In genomic region chr20:13870349-13870748, GRCh38 we compare ENCODE assay signal across 24 cellular contexts.
DNase-seq lines count a peak whose midpoint lies in the region; ATAC-seq and TF ChIP-seq lines count a peak whose summit lies in the region.
"Had no signal": no experiment of that assay in that cellular context is flagged by ENCODE, and none has a peak within 500 bp of the region (broad histone marks: within the 10 kb centered on the region; RNA-seq: fewer than 3 reads in every experiment).

No MANE protein-coding gene starts in this region.

- no peaks in the 10 kb centered on the region for H3K4me1 Mint-ChIP-seq in naive thymus-derived CD4-positive, alpha-beta T cell
- H3K4me1 Mint-ChIP-seq: activated B cell treated with CpG ODN at 0.5 μM for 24 hours; IgD-negative memory B cell; stimulated activated memory B cell treated with anti-CD40 and anti-IgM and Interleukin-4, amounts not matched to agents 10 μg/mL and 1 μg/mL and 100 μg/mL, for 72 hours had no signal

- no peak overlapping the region for H3K4me3 ChIP-seq in GM12864 (ENCODE audit: low read depth, low read length)
- no peak overlapping the region for H3K4me3 ChIP-seq in naive thymus-derived CD4-positive, alpha-beta T cell (ENCODE audit: low read length)
- H3K4me3 ChIP-seq: adrenal gland, breast epithelium, prostate gland, SJCRH30, testis had no signal

- H3K4me1 ChIP-seq in naive thymus-derived CD4-positive, alpha-beta T cell (ENCODE audit: control insufficient read depth in 2 of 2, insufficient read depth in 2 of 2, low read length in 2 of 2): no peaks in the 10 kb centered on the region
- H3K4me1 ChIP-seq: prostate gland, SJCRH30 had no signal

- no peaks in the 10 kb centered on the region for H3K27me3 ChIP-seq in naive thymus-derived CD4-positive, alpha-beta T cell (ENCODE audit: control insufficient read depth in 2 of 2, insufficient read depth in 2 of 2, low read length in 2 of 2)
- H3K27me3 ChIP-seq: adrenal gland, breast epithelium, SJCRH30, testis had no signal

- H3K27ac ChIP-seq in RWPE1: no peak overlapping the region
- no peak overlapping the region for H3K27ac ChIP-seq in naive thymus-derived CD4-positive, alpha-beta T cell (ENCODE audit: low read depth, low read length)
- H3K27ac ChIP-seq: adrenal gland, breast epithelium, prostate gland, SJCRH30, testis had no signal

- CTCF ChIA-PET in RWPE1 (lab: Yijun Ruan, JAX): no interaction called here
- CTCF ChIA-PET in naive thymus-derived CD4-positive, alpha-beta T cell (lab: Charles Lee): no interaction called here

- H3K36me3 ChIP-seq in naive thymus-derived CD4-positive, alpha-beta T cell (ENCODE audit: control insufficient read depth in 2 of 3, insufficient read depth in 3 of 3, low read length in 3 of 3): no peaks in the 10 kb centered on the region
- H3K36me3 ChIP-seq: adrenal gland, breast epithelium, prostate gland, SJCRH30 had no signal

- TF ChIP-seq CTCF in GM12864 (IDR thresholded peaks at IDR 0.05; ENCODE audit: low read depth, low read length, missing control alignments) (peak; percentile 24), RWPE1 (conservative IDR thresholded peaks at IDR 0.05; ENCODE audit: low read depth) (0 out of 2 replicates have a peak, but pooled peaks have one; percentile 9)

- no peaks in the 10 kb centered on the region for H3K36me3 Mint-ChIP-seq in naive thymus-derived CD4-positive, alpha-beta T cell
- H3K36me3 Mint-ChIP-seq: activated CD4-positive, alpha-beta memory T cell treated with anti-CD3 and anti-CD28 coated beads for 36 hours; CD8-positive, alpha-beta T cell; IgD-negative memory B cell; stimulated activated memory B cell treated with anti-CD40 and anti-IgM and Interleukin-4, amounts not matched to agents 10 μg/mL and 1 μg/mL and 100 μg/mL, for 72 hours had no signal

- no peak for ATAC-seq in naive thymus-derived CD4-positive, alpha-beta T cell
- ATAC-seq: CD8-positive, alpha-beta T cell; stimulated activated memory B cell treated with anti-CD40 and anti-IgM and Interleukin-4, amounts not matched to agents 10 μg/mL and 1 μg/mL and 100 μg/mL, for 72 hours had no signal

- POLR2A ChIA-PET in RWPE1 (lab: Yijun Ruan, JAX; ENCODE audit: low non-redundant PET): no interaction called here
- POLR2A ChIA-PET in naive thymus-derived CD4-positive, alpha-beta T cell (lab: Charles Lee): no interaction called here

- DNase-seq in GM12864 (ENCODE audit: low read depth) (no peak), Kasumi-1 (lab: John Stamatoyannopoulos, UW) (peak; percentile 28 to 47), RWPE1 (ENCODE audit: low spot score) (no peak), pons (ENCODE audit: low spot score) (peak; percentile 42), NCI-H1092 treated with DMSO at 0.1 percent for 48 hours (lab: John Stamatoyannopoulos, UW) (no peak)
- DNase-seq in naive thymus-derived CD4-positive, alpha-beta T cell: no peak
- DNase-seq in stimulated activated CD4-positive, alpha-beta T cell treated with anti-CD3 and anti-CD28 coated beads, Interleukin-4, amount 100 ng/mL, for 1 hour: no peak
- DNase-seq: activated B cell treated with CpG ODN at 0.5 μM for 24 hours; activated CD4-positive, alpha-beta memory T cell treated with anti-CD3 and anti-CD28 coated beads for 36 hours; activated T-cell treated with anti-CD3 and anti-CD28 coated beads for 4 hours; adrenal gland; CD8-positive, alpha-beta T cell; cortex of kidney; DMS79 treated with DMSO at 0.1 percent for 48 hours; glutamatergic neuron; MM.1S; NCI-H2029; SJCRH30; testis had no signal

- H3K9me3 ChIP-seq in naive thymus-derived CD4-positive, alpha-beta T cell (ENCODE audit: control insufficient read depth in 2 of 3, low read length in 3 of 3): no peaks in the 10 kb centered on the region
- H3K9me3 ChIP-seq: adrenal gland, breast epithelium, prostate gland, SJCRH30, testis had no signal

- no peaks in the 10 kb centered on the region for H3K9me3 Mint-ChIP-seq in naive thymus-derived CD4-positive, alpha-beta T cell
- H3K9me3 Mint-ChIP-seq: activated B cell treated with CpG ODN at 0.5 μM for 24 hours; activated CD4-positive, alpha-beta memory T cell treated with anti-CD3 and anti-CD28 coated beads for 36 hours; CD8-positive, alpha-beta T cell; IgD-negative memory B cell; nephron; stimulated activated memory B cell treated with anti-CD40 and anti-IgM and Interleukin-4, amounts not matched to agents 10 μg/mL and 1 μg/mL and 100 μg/mL, for 72 hours had no signal

- H3K4me3 Mint-ChIP-seq in naive thymus-derived CD4-positive, alpha-beta T cell: no peak overlapping the region
- H3K4me3 Mint-ChIP-seq: activated B cell treated with CpG ODN at 0.5 μM for 24 hours; activated CD4-positive, alpha-beta memory T cell treated with anti-CD3 and anti-CD28 coated beads for 36 hours; CD8-positive, alpha-beta T cell; IgD-negative memory B cell; nephron; stimulated activated memory B cell treated with anti-CD40 and anti-IgM and Interleukin-4, amounts not matched to agents 10 μg/mL and 1 μg/mL and 100 μg/mL, for 72 hours had no signal

- intact Hi-C loops in naive thymus-derived CD4-positive, alpha-beta T cell (cut with micrococcal nuclease): no loop called here

- H3K27ac Mint-ChIP-seq in naive thymus-derived CD4-positive, alpha-beta T cell: no peak overlapping the region
- H3K27ac Mint-ChIP-seq: activated B cell treated with CpG ODN at 0.5 μM for 24 hours; activated CD4-positive, alpha-beta memory T cell treated with anti-CD3 and anti-CD28 coated beads for 36 hours; CD8-positive, alpha-beta T cell; IgD-negative memory B cell; nephron; stimulated activated memory B cell treated with anti-CD40 and anti-IgM and Interleukin-4, amounts not matched to agents 10 μg/mL and 1 μg/mL and 100 μg/mL, for 72 hours had no signal

- H3K27me3 Mint-ChIP-seq in naive thymus-derived CD4-positive, alpha-beta T cell: peaks cover 0 to 18% (median 10%) of the 10 kb centered on the region in 5 donors
- H3K27me3 Mint-ChIP-seq: activated B cell treated with CpG ODN at 0.5 μM for 24 hours; stimulated activated memory B cell treated with anti-CD40 and anti-IgM and Interleukin-4, amounts not matched to agents 10 μg/mL and 1 μg/mL and 100 μg/mL, for 72 hours had no signal

Comparison
In these comparisons a context has a peak if more than half of its experiments do, and no peak if none do; other contexts are left out.
1. DNase-seq: peak in Kasumi-1 (2 of 2) and pons (single experiment); none in GM12864 (single experiment), RWPE1 (single experiment), naive thymus-derived CD4-positive, alpha-beta T cell (0 of 9), NCI-H1092 treated with DMSO at 0.1 percent for 48 hours (single experiment) and stimulated activated CD4-positive, alpha-beta T cell treated with anti-CD3 and anti-CD28 coated beads, Interleukin-4, amount 100 ng/mL, for 1 hour (single experiment).